10 cellular contexts compared by ENCODE assay signal in the genomic region with DNA sequence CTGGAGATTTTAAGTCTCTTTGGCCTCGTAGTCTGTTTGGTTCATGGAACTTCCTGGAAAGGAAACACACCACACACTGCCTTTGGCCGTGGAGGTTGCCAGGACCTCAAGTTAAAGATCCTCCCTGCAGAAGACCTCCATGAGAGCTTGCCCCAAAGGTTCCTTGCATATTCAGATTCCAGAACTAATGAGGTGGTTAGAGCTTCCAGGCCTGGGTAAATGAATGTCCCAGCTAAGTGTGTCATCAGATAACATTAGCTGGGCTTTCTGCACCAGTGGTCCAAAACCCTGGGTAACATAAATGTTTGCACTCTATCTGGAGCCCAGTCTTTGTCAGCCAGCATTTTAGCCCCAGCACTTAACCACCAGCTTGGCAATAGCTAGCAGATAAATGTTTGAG.
DNase-seq lines count a peak whose midpoint lies in the region; ATAC-seq and TF ChIP-seq lines count a peak whose summit lies in the region.
"Had no signal": no experiment of that assay in that cellular context is flagged by ENCODE, and none has a peak within 500 bp of the region (broad histone marks: within the 10 kb centered on the region; RNA-seq: fewer than 3 reads in every experiment).

No MANE protein-coding gene starts in this region.

- H3K27ac Mint-ChIP-seq in activated CD8-positive, alpha-beta memory T cell treated with anti-CD3 and anti-CD28 coated beads, Interleukin-2, amount 10 ng/mL, durations not matched to agents 7 days and 5 days = no peak overlapping the region

- no peaks in the 10 kb centered on the region for H3K27me3 Mint-ChIP-seq in activated CD8-positive, alpha-beta memory T cell treated with anti-CD3 and anti-CD28 coated beads, Interleukin-2, amount 10 ng/mL, durations not matched to agents 7 days and 5 days

- peaks cover 31% of the 10 kb centered on the region for H3K36me3 Mint-ChIP-seq in activated CD8-positive, alpha-beta memory T cell treated with anti-CD3 and anti-CD28 coated beads, Interleukin-2, amount 10 ng/mL, durations not matched to agents 7 days and 5 days

- WGBS in adrenal gland, 4 donors = 62 to 80% (median 65%) methylated on average over 2 of the region's 2 CpGs
- 8% methylated on average over 2 of the region's 2 CpGs for WGBS in right lobe of liver (ENCODE audit: insufficient coverage, low coverage, low lambda C conversion rate, missing lambda C conversion rate)

- H3K4me1 ChIP-seq in left ventricle myocardium inferior (peaks cover 100% of the 10 kb centered on the region), adrenal gland (replicated peaks in 1 of 2) (peaks cover 70 to 100% of the 10 kb centered on the region in 2 donors), right lobe of liver (peaks cover 0 to 99% (median 47%) of the 10 kb centered on the region in 4 donors), upper lobe of right lung (peaks cover 88% of the 10 kb centered on the region)

- H3K9me3 ChIP-seq in left ventricle myocardium inferior (replicated peaks) (no peaks in the 10 kb centered on the region), adrenal gland (replicated peaks in 1 of 3) (no peaks in the 10 kb centered on the region), right lobe of liver (no peaks in the 10 kb centered on the region), upper lobe of right lung (no peaks in the 10 kb centered on the region)

- H3K4me3 ChIP-seq in left ventricle myocardium inferior (no peak overlapping the region), adrenal gland (no peak overlapping the region), right lobe of liver (no peak overlapping the region), upper lobe of right lung (no peak overlapping the region)

- peaks cover 15% of the 10 kb centered on the region for H3K36me3 ChIP-seq in left ventricle myocardium inferior
- H3K36me3 ChIP-seq in adrenal gland (replicated peaks in 1 of 2) = peaks cover 0 to 9% of the 10 kb centered on the region in 2 donors
- H3K36me3 ChIP-seq in right lobe of liver = no peaks in the 10 kb centered on the region
- H3K36me3 ChIP-seq in upper lobe of right lung = peaks cover 19% of the 10 kb centered on the region

- H3K27ac ChIP-seq in left ventricle myocardium inferior (replicated peaks) (peak overlapping the region; percentile 80), adrenal gland (peak overlapping the region in 4 of 5 donors; percentile 6 to 82 (median 68)), right lobe of liver (peak overlapping the region; percentile 50 to 72 (median 71)), upper lobe of right lung (peak overlapping the region; percentile 59)

- peaks cover 82% of the 10 kb centered on the region for H3K4me1 Mint-ChIP-seq in activated CD8-positive, alpha-beta memory T cell treated with anti-CD3 and anti-CD28 coated beads, Interleukin-2, amount 10 ng/mL, durations not matched to agents 7 days and 5 days

- DNase-seq in left ventricle myocardium inferior = no peak
- no peak for DNase-seq in left ventricle myocardium superior
- DNase-seq in adrenal gland = no peak
- no peak for DNase-seq in right lobe of liver
- DNase-seq in upper lobe of right lung = no peak
- DNase-seq in dedifferentiated amniotic fluid mesenchymal stem cell (ENCODE audit: extremely low spot score) = no peak
- no peak for DNase-seq in NCI-H2081 (lab: John Stamatoyannopoulos, UW)
- no peak for DNase-seq in activated CD8-positive, alpha-beta memory T cell treated with anti-CD3 and anti-CD28 coated beads, Interleukin-2, amount 10 ng/mL, durations not matched to agents 7 days and 5 days
- DNase-seq: hippocampal formation, SHP77 treated with DMSO at 0.1 percent for 48 hours had no signal

- no peaks in the 10 kb centered on the region for H3K9me3 Mint-ChIP-seq in activated CD8-positive, alpha-beta memory T cell treated with anti-CD3 and anti-CD28 coated beads, Interleukin-2, amount 10 ng/mL, durations not matched to agents 7 days and 5 days (ENCODE audit: low read depth)

- TF ChIP-seq CTCF in left ventricle myocardium inferior (IDR thresholded peaks at IDR 0.05; ENCODE audit: borderline replicate concordance) = no peak
- TF ChIP-seq CTCF in adrenal gland (IDR thresholded peaks at IDR 0.05) = no peak
- no peak for TF ChIP-seq CTCF in right lobe of liver (IDR thresholded peaks at IDR 0.05)
- no peak for TF ChIP-seq CTCF in upper lobe of right lung (IDR thresholded peaks at IDR 0.05)

- intact Hi-C loops in left ventricle myocardium inferior (cut with micrococcal nuclease) (no loop called here), left ventricle myocardium superior (cut with micrococcal nuclease) (no loop called here), adrenal gland (cut with DNase I) (no loop called here), right lobe of liver (cut with DNase I) (no loop called here), upper lobe of right lung (cut with DNase I) (no loop called here)

- ATAC-seq in left ventricle myocardium superior (no peak), right lobe of liver (peak; percentile 6 to 46 (median 16)), upper lobe of right lung (no peak)
- no peak for ATAC-seq in activated CD8-positive, alpha-beta memory T cell treated with anti-CD3 and anti-CD28 coated beads, Interleukin-2, amount 10 ng/mL, durations not matched to agents 7 days and 5 days

- no peak for TF ChIP-seq POLR2A in adrenal gland (IDR thresholded peaks at IDR 0.05)
- TF ChIP-seq POLR2A in right lobe of liver (IDR thresholded peaks at IDR 0.05) = no peak

- H3K4me3 Mint-ChIP-seq in activated CD8-positive, alpha-beta memory T cell treated with anti-CD3 and anti-CD28 coated beads, Interleukin-2, amount 10 ng/mL, durations not matched to agents 7 days and 5 days = no peak overlapping the region

- CTCF ChIA-PET in activated CD8-positive, alpha-beta memory T cell treated with anti-CD3 and anti-CD28 coated beads, Interleukin-2, amount 10 ng/mL, durations not matched to agents 7 days and 5 days (lab: Charles Lee) = interaction anchor here (0.8 to 1.7 kb wide), 3 partner anchors 24 to 78 kb away, joined by 3 to 4 read pairs (median 3); no protein-coding TSS in a partner anchor

- H3K27me3 ChIP-seq in left ventricle myocardium inferior (ENCODE audit: low read depth) (no peaks in the 10 kb centered on the region), adrenal gland (no peaks in the 10 kb centered on the region), right lobe of liver (no peaks in the 10 kb centered on the region), upper lobe of right lung (no peaks in the 10 kb centered on the region)

Comparison
In these comparisons a context has a peak if more than half of its experiments do, and no peak if none do; other contexts are left out.
1. ATAC-seq: peak in right lobe of liver (4 of 4); none in left ventricle myocardium superior (single experiment), upper lobe of right lung (single experiment) and activated CD8-positive, alpha-beta memory T cell treated with anti-CD3 and anti-CD28 coated beads, Interleukin-2, amount 10 ng/mL, durations not matched to agents 7 days and 5 days (single experiment).
2. Peak in every context shown above with its lines, with median percentiles within 50 percentile points of each other: H3K27ac ChIP-seq.